Comparison of ENCODE assay signal across 9 cellular contexts in genomic region chr9:2181794-2182193, GRCh38.
DNase-seq lines count a peak whose midpoint lies in the region; ATAC-seq and TF ChIP-seq lines count a peak whose summit lies in the region.
"Had no signal": no experiment of that assay in that cellular context is flagged by ENCODE, and none has a peak within 500 bp of the region (broad histone marks: within the 10 kb centered on the region; RNA-seq: fewer than 3 reads in every experiment).

No MANE protein-coding gene starts in this region.

- H3K4me3 Mint-ChIP-seq in stimulated activated memory B cell treated with anti-CD40 and anti-IgM and Interleukin-4, amounts not matched to agents 10 μg/mL and 1 μg/mL and 100 μg/mL, for 72 hours = no peak overlapping the region
- H3K4me3 Mint-ChIP-seq: CD4-positive, CD25-positive, alpha-beta regulatory T cell had no signal

- H3K36me3 Mint-ChIP-seq in stimulated activated memory B cell treated with anti-CD40 and anti-IgM and Interleukin-4, amounts not matched to agents 10 μg/mL and 1 μg/mL and 100 μg/mL, for 72 hours = peaks cover 46% of the 10 kb centered on the region

- peak; percentile 83 for TF ChIP-seq CTCF in NB4 (IDR thresholded peaks at IDR 0.05; ENCODE audit: low read depth, low read length)

- no peak for TF ChIP-seq POLR2A in NB4 (IDR thresholded peaks at IDR 0.05; ENCODE audit: extremely low read depth, insufficient read length)

- peak; percentile 56 for ATAC-seq in esophagus mucosa
- no peak for ATAC-seq in GM21381 (IDR thresholded peaks at IDR 0.05; ENCODE audit: unreplicated experiment)
- no peak for ATAC-seq in stimulated activated memory B cell treated with anti-CD40 and anti-IgM and Interleukin-4, amounts not matched to agents 10 μg/mL and 1 μg/mL and 100 μg/mL, for 72 hours

- no peaks in the 10 kb centered on the region for H3K4me1 Mint-ChIP-seq in stimulated activated memory B cell treated with anti-CD40 and anti-IgM and Interleukin-4, amounts not matched to agents 10 μg/mL and 1 μg/mL and 100 μg/mL, for 72 hours

- DNase-seq in NCI-H146 (lab: John Stamatoyannopoulos, UW) (peak; percentile 71), NCI-H146 treated with DMSO at 0.1 percent for 48 hours (lab: John Stamatoyannopoulos, UW; ENCODE audit: unreplicated experiment) (no peak), NB4 (ENCODE audit: low read depth) (peak; percentile 56), pons (ENCODE audit: low spot score) (peak; percentile 38), HuH-7.5 (ENCODE audit: low spot score) (no peak)

- H3K27me3 Mint-ChIP-seq in stimulated activated memory B cell treated with anti-CD40 and anti-IgM and Interleukin-4, amounts not matched to agents 10 μg/mL and 1 μg/mL and 100 μg/mL, for 72 hours = no peaks in the 10 kb centered on the region
- H3K27me3 Mint-ChIP-seq: CD4-positive, CD25-positive, alpha-beta regulatory T cell had no signal

- no peak overlapping the region for H3K4me3 ChIP-seq in NB4 (ENCODE audit: low read depth, low read length)

- no peaks in the 10 kb centered on the region for H3K9me3 Mint-ChIP-seq in stimulated activated memory B cell treated with anti-CD40 and anti-IgM and Interleukin-4, amounts not matched to agents 10 μg/mL and 1 μg/mL and 100 μg/mL, for 72 hours
- H3K9me3 Mint-ChIP-seq: CD4-positive, CD25-positive, alpha-beta regulatory T cell had no signal

- no peak overlapping the region for H3K27ac Mint-ChIP-seq in stimulated activated memory B cell treated with anti-CD40 and anti-IgM and Interleukin-4, amounts not matched to agents 10 μg/mL and 1 μg/mL and 100 μg/mL, for 72 hours
- H3K27ac Mint-ChIP-seq: CD4-positive, CD25-positive, alpha-beta regulatory T cell had no signal

Comparison
In these comparisons a context has a peak if more than half of its experiments do, and no peak if none do; other contexts are left out.
1. DNase-seq: peak in NCI-H146 (single experiment), NB4 (single experiment) and pons (single experiment); none in NCI-H146 treated with DMSO at 0.1 percent for 48 hours (single experiment) and HuH-7.5 (single experiment).